ENCODE assay signal across 8 cellular contexts in genomic region chr22:38504731-38505594, GRCh38. TPM values are rescaled to one million over a fixed set of nuclear protein-coding genes. Genes with fewer than 3 reads are reported as not detected.
DNase-seq lines count a peak whose midpoint lies in the region; ATAC-seq, FAIRE-seq and TF ChIP-seq lines count a peak whose summit lies in the region.

No MANE protein-coding gene starts in this region.

- FAIRE-seq in pancreas (lab: Jason Lieb, UNC) (no peak), H54 (lab: Jason Lieb, UNC) (no peak)

- no peak for TF ChIP-seq POLR2A in H54 (IDR thresholded peaks at IDR 0.05; ENCODE audit: low read depth, low read length)

- intact Hi-C loops in pancreas (cut with DNase I): no loop called here
- intact Hi-C loops in upper lobe of right lung (cut with DNase I): no loop called here

- peak; percentile 49 for DNase-seq in GM13976 (ENCODE audit: low spot score)
- peak; percentile 53 for DNase-seq in NCI-H82 (lab: John Stamatoyannopoulos, UW)
- peak; percentile 55 for DNase-seq in activated T-cell treated with anti-CD3 and anti-CD28 coated beads for 48 hours (ENCODE audit: low read depth)
- DNase-seq in fibroblast of pulmonary artery (ENCODE audit: low read depth): peak; percentile 45
- DNase-seq in pancreas: peak; percentile 61 to 72 (median 67)
- DNase-seq in upper lobe of right lung: peak; percentile 85
- no peak for DNase-seq in globus pallidus (ENCODE audit: low spot score)
- DNase-seq in H54 (ENCODE audit: insufficient read length, low spot score): no peak

- H3K36me3 ChIP-seq in pancreas (peaks cover 3 to 13% (median 4%) of the 10 kb centered on the region in 3 donors), upper lobe of right lung (peaks cover 38% of the 10 kb centered on the region)

- peaks cover 21 to 29% (median 29%) of the 10 kb centered on the region in 3 donors for H3K4me1 ChIP-seq in pancreas
- H3K4me1 ChIP-seq in upper lobe of right lung: peaks cover 42% of the 10 kb centered on the region

- WGBS in pancreas, 2 donors: 0 to 1% methylated on average over 40 of the region's 40 CpGs

- H3K4me3 ChIP-seq in fibroblast of pulmonary artery (replicated peaks; ENCODE audit: low read depth, low read length) (peak overlapping the region; percentile 69), pancreas (peak overlapping the region; percentile 62 to 74 (median 70)), upper lobe of right lung (peak overlapping the region; percentile 80)

- no peaks in the 10 kb centered on the region for H3K9me3 ChIP-seq in pancreas
- H3K9me3 ChIP-seq in upper lobe of right lung: no peaks in the 10 kb centered on the region

- H3K27ac ChIP-seq in pancreas: peak overlapping the region; percentile 98 to 100 (median 99)
- H3K27ac ChIP-seq in upper lobe of right lung: peak overlapping the region; percentile 100

- H3K27me3 ChIP-seq in pancreas (no peaks in the 10 kb centered on the region), upper lobe of right lung (no peaks in the 10 kb centered on the region)

- ATAC-seq in pancreas: peak; percentile 24 to 50 (median 34)
- ATAC-seq in upper lobe of right lung: peak; percentile 41

- TF ChIP-seq CTCF in GM13976 (IDR thresholded peaks at IDR 0.05; ENCODE audit: borderline replicate concordance, control extremely low read depth, extremely low read depth, insufficient read depth, missing control alignments) (no peak), fibroblast of pulmonary artery (IDR thresholded peaks at IDR 0.05; ENCODE audit: low read length, missing control alignments) (no peak), pancreas (IDR thresholded peaks at IDR 0.05) (no peak), upper lobe of right lung (IDR thresholded peaks at IDR 0.05) (no peak)

- in situ Hi-C loops in GM13976 (cut with MboI; ENCODE audit: low sequenced_read_pairs, unreplicated experiment): no loop called here

RNA-seq across cellular contexts. Expression of gene DDX17, which starts 1.1 kb away (rescaled TPM):
- total RNA-seq in pancreas: 100 to 1,000 TPM; 167 to 331 (median 206) TPM
- 100 to 1,000 TPM; 164 to 242 TPM for polyA plus RNA-seq in pancreas
- total RNA-seq in upper lobe of right lung: 480 TPM

RNA-seq across cellular contexts. Expression of gene KDELR3, which starts 37.1 kb away (rescaled TPM):
- 10 to 100 TPM in 2 of 6 donors, 1 to 10 TPM in 4; 4.7 to 14.6 (median 8.2) TPM for total RNA-seq in pancreas
- polyA plus RNA-seq in pancreas: 1 to 10 TPM; 2.9 to 4.9 TPM
- 5.9 TPM for total RNA-seq in upper lobe of right lung

RNA-seq across cellular contexts. Expression of gene KCNJ4, which starts 50.0 kb away (rescaled TPM):
- not detected for total RNA-seq in pancreas
- not detected for polyA plus RNA-seq in pancreas
- total RNA-seq in upper lobe of right lung: not detected

Comparison
In these comparisons a context has a peak if more than half of its experiments do, and no peak if none do; other contexts are left out.
1. DNase-seq: peak in GM13976 (single experiment), NCI-H82 (single experiment), activated T-cell treated with anti-CD3 and anti-CD28 coated beads for 48 hours (single experiment), fibroblast of pulmonary artery (single experiment), pancreas (6 of 6) and upper lobe of right lung (single experiment); none in globus pallidus (single experiment) and H54 (single experiment).
2. Peak in every context shown above with its lines, with median percentiles within 50 percentile points of each other: H3K4me3 ChIP-seq.